In the genomic region with DNA sequence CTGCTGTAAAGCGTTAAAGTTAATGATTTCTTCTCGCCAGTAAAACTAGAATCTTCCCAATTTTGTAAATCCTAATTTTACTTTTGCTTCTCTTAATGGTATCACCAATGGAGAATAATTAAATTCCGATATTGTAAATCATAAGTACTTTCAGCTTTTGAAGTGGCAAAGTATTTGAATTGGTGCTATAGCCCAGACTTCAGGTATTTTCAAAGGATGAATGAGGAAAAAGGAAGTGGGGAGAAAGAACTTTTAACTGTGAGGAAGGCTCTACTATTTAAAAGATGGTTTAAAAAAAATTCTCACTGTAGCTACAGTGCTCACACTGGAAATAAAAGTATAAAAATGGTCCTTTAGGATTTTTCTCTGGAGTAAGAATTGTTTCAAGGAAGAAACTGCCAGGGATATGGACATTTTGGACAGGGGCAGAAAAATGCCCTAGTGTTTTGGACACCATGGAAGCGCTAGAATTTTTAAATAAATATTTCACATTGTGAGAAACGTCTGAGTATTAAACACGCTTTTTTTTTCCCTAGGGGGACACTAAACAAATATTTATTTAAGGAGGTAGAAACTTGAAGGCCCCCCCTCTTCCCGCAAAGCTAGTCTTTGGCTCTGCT, we compare ENCODE assay signal across 8 cellular contexts. TPM values are rescaled to one million over a fixed set of nuclear protein-coding genes. Genes with fewer than 3 reads are reported as not detected.
DNase-seq lines count a peak whose midpoint lies in the region; ATAC-seq and TF ChIP-seq lines count a peak whose summit lies in the region.

No MANE protein-coding gene starts in this region.

- no peak for ATAC-seq in GM18868 (IDR thresholded peaks at IDR 0.05; ENCODE audit: unreplicated experiment)
- ATAC-seq in GM21825 (IDR thresholded peaks at IDR 0.05; ENCODE audit: unreplicated experiment) = no peak

- no peaks in the 10 kb centered on the region for H3K36me3 ChIP-seq in HAP-1 (replicated peaks)
- no peaks in the 10 kb centered on the region for H3K36me3 ChIP-seq in skeletal muscle satellite cell (ENCODE audit: insufficient read depth, low read length)

- peaks cover 22% of the 10 kb centered on the region for H3K4me1 ChIP-seq in HAP-1
- peaks cover 20% of the 10 kb centered on the region for H3K4me1 ChIP-seq in skeletal muscle satellite cell (ENCODE audit: control insufficient read depth, insufficient read depth, low read length)

- no peaks in the 10 kb centered on the region for H3K27me3 Mint-ChIP-seq in glutamatergic neuron (ENCODE audit: unreplicated experiment)

- H3K4me3 Mint-ChIP-seq in glutamatergic neuron (ENCODE audit: unreplicated experiment) = peak overlapping the region; percentile 89

- peak overlapping the region; percentile 89 for H3K4me3 ChIP-seq in HAP-1
- peak overlapping the region; percentile 86 for H3K4me3 ChIP-seq in WI38 (ENCODE audit: low read depth, low read length)
- peak overlapping the region; percentile 97 for H3K4me3 ChIP-seq in skeletal muscle satellite cell (ENCODE audit: low read length)

- peaks cover 18% of the 10 kb centered on the region for H3K4me1 Mint-ChIP-seq in glutamatergic neuron (ENCODE audit: low read depth, unreplicated experiment)

- no peaks in the 10 kb centered on the region for H3K36me3 Mint-ChIP-seq in glutamatergic neuron (ENCODE audit: unreplicated experiment)

- H3K9me3 Mint-ChIP-seq in glutamatergic neuron (ENCODE audit: unreplicated experiment) = peaks cover 10% of the 10 kb centered on the region

- DNase-seq in HAP-1 (ENCODE audit: low spot score in 2 of 2) (no peak), glutamatergic neuron (no peak), dedifferentiated amniotic fluid mesenchymal stem cell (ENCODE audit: extremely low spot score) (no peak), activated gamma-delta T cell (lab: John Stamatoyannopoulos, UW) (no peak)

- H3K4me2 ChIP-seq in skeletal muscle satellite cell (ENCODE audit: low read length) = peak overlapping the region; percentile 86

- H3K27me3 ChIP-seq in HAP-1 (ENCODE audit: low read depth) (no peaks in the 10 kb centered on the region), skeletal muscle satellite cell (ENCODE audit: control insufficient read depth, insufficient read depth, low read length) (no peaks in the 10 kb centered on the region)

- TF ChIP-seq CTCF in WI38 (IDR thresholded peaks at IDR 0.05; ENCODE audit: low read depth, low read length) (no peak), glutamatergic neuron (IDR thresholded peaks at IDR 0.05; ENCODE audit: partially characterized antibody, unreplicated experiment) (no peak)

- H3K9me3 ChIP-seq in HAP-1 (no peaks in the 10 kb centered on the region), skeletal muscle satellite cell (replicated peaks; ENCODE audit: low read length) (no peaks in the 10 kb centered on the region)

- H3K27ac Mint-ChIP-seq in glutamatergic neuron (ENCODE audit: unreplicated experiment) = no peak overlapping the region

- H3K9ac ChIP-seq in skeletal muscle satellite cell (ENCODE audit: low read depth, low read length) = peak overlapping the region; percentile 97

- in situ Hi-C loops in HAP-1 (cut with MboI; ENCODE audit: low sequenced_read_pairs) = no loop called here

RNA-seq across cellular contexts. Expression of a gene that starts 1.3 kb away (rescaled TPM):
- total RNA-seq in glutamatergic neuron (ENCODE audit: unreplicated experiment) = 39.3 TPM
- 12.9 and 14.2 TPM in 2 replicates for total RNA-seq in skeletal muscle satellite cell (2012; rRNA removed)
